Comparison of ENCODE assay signal across 8 cellular contexts in genomic region chr13:97434417-97435296, GRCh38. TPM values are rescaled to one million over a fixed set of nuclear protein-coding genes. Genes with fewer than 3 reads are reported as not detected.
A peak's percentile ranks its signal among the peaks of the same experiment; 100 is the strongest.
DNase-seq lines count a peak whose midpoint lies in the region; ATAC-seq and TF ChIP-seq lines count a peak whose summit lies in the region.

No MANE protein-coding gene starts in this region.

- no peaks in the 10 kb centered on the region for H3K36me3 ChIP-seq in colonic mucosa

- no peak for TF ChIP-seq CTCF in colonic mucosa (IDR thresholded peaks at IDR 0.05)

- no peaks in the 10 kb centered on the region for H3K9me3 ChIP-seq in colonic mucosa

- intact Hi-C loops in colonic mucosa (cut with DNase I) = no loop called here

- ATAC-seq in GM19324 (IDR thresholded peaks at IDR 0.05; ENCODE audit: low FRiP score, unreplicated experiment) = peak; percentile 9

- TF ChIP-seq EP300 in Ishikawa (IDR thresholded peaks at IDR 0.05; ENCODE audit: borderline replicate concordance) = no peak

- H3K27me3 ChIP-seq in colonic mucosa = no peaks in the 10 kb centered on the region

- H3K9ac ChIP-seq in colonic mucosa (ENCODE audit: low read depth in 2 of 2, low read length in 2 of 2) = peak overlapping the region; percentile 71 to 73

- H3K4me1 ChIP-seq in colonic mucosa = peaks cover 13% of the 10 kb centered on the region

- H3K4me3 ChIP-seq in colonic mucosa = peak overlapping the region; percentile 82

- DNase-seq in AG08396 (ENCODE audit: low spot score) (peak; percentile 9), colonic mucosa (peak; percentile 46), lung microvascular endothelial cell (ENCODE audit: low read depth in 2 of 2) (peak; percentile 44 to 47), NCI-H1436 treated with DMSO at 0.1 percent for 48 hours (lab: John Stamatoyannopoulos, UW) (no peak)
- peak; percentile 16 for DNase-seq in activated CD4-positive, alpha-beta T cell treated with anti-CD3 and anti-CD28 coated beads for 1 hour
- peak in 2 of 3 experiments; percentile 17 to 18 for DNase-seq in stimulated activated CD4-positive, alpha-beta T cell treated with anti-CD3 and anti-CD28 coated beads, TNF-alpha, amount 100 ng/mL, for 4 hours (ENCODE audit: low read depth in 3 of 3)

- TF ChIP-seq RAD21 in Ishikawa (IDR thresholded peaks at IDR 0.05; ENCODE audit: low read depth) = no peak

- peak overlapping the region; percentile 72 for H3K27ac ChIP-seq in colonic mucosa

TF ChIP-seq in Ishikawa, 13 proteins besides CTCF, POLR2A, EP300 and RAD21:
- TF ChIP-seq EGR1 (IDR thresholded peaks at IDR 0.05) (no peak), ZBTB7A (IDR thresholded peaks at IDR 0.05; ENCODE audit: low read depth) (peak; percentile 36)

RNA-seq across cellular contexts. Expression of gene RAP2A, which starts 0.7 kb away (rescaled TPM):
- total RNA-seq in colonic mucosa (10 to 100 TPM; 35.9 to 38.2 TPM), lung microvascular endothelial cell (33.1 and 56.9 TPM in 2 replicates)
